Comparison of ENCODE assay signal across 21 cellular contexts in the genomic region with DNA sequence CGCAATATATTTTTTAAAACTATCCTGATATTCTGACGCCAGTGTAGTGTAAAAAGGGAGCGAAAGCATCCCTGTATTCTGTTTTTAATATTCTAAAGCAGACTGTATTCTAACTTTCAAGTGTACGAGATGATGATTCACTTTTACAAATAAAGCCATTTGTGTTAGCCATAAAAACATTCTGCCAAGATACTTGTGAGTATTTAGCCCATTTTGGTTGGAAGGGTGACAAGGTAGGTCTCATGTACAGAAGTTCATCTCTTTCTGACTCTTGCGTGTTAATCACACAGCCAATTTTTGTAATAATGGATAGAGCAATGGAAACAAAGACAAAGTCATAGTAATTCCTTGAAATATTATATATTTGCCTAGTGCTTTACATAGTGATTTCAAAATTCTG.
DNase-seq lines count a peak whose midpoint lies in the region; ATAC-seq and TF ChIP-seq lines count a peak whose summit lies in the region.
"Had no signal": no experiment of that assay in that cellular context is flagged by ENCODE, and none has a peak within 500 bp of the region (broad histone marks: within the 10 kb centered on the region; RNA-seq: fewer than 3 reads in every experiment).

No MANE protein-coding gene starts in this region.

- peak; percentile 61 for DNase-seq in AG09319 (ENCODE audit: extremely low read depth, low read depth)
- DNase-seq in GM04504 (ENCODE audit: low read depth) = peak; percentile 54
- peak; percentile 56 for DNase-seq in astrocyte of the hippocampus (ENCODE audit: low read depth, low spot score)
- peak; percentile 16 for DNase-seq in iris pigment epithelial cell (ENCODE audit: low read depth)
- no peak for DNase-seq in SJCRH30
- no peak for DNase-seq in NCI-H187 (lab: John Stamatoyannopoulos, UW)
- DNase-seq in RWPE1 (ENCODE audit: low spot score) = no peak
- DNase-seq: CD8-positive, alpha-beta T cell; GF-D8; MV-4-11; NCI-H1417 treated with DMSO at 0.1 percent for 48 hours; NCI-H2029; NCI-H2171 treated with DMSO at 0.1 percent for 48 hours; NCI-H446 treated with DMSO at 0.1 percent for 48 hours; NCI-H748 treated with DMSO at 0.1 percent for 48 hours; PC-9 had no signal

- no peaks in the 10 kb centered on the region for H3K9me3 ChIP-seq in SJCRH30 (replicated peaks)
- H3K9me3 ChIP-seq: BLaER1 had no signal

- H3K27me3 ChIP-seq in SJCRH30 = no peaks in the 10 kb centered on the region
- H3K27me3 ChIP-seq: BLaER1 had no signal

- POLR2A ChIA-PET in RWPE1 (lab: Yijun Ruan, JAX; ENCODE audit: low non-redundant PET) = no interaction called here

- CTCF ChIA-PET in RWPE1 (lab: Yijun Ruan, JAX) = interaction anchor here (0.6 kb wide), 1 partner anchor 756 kb away, joined by 3 read pairs; no protein-coding TSS in a partner anchor

- TF ChIP-seq CTCF in AG09319 (IDR thresholded peaks at IDR 0.05; ENCODE audit: low read depth, low read length) (no peak), RWPE1 (conservative IDR thresholded peaks at IDR 0.05; ENCODE audit: low read depth) (no peak)

- no peaks in the 10 kb centered on the region for H3K36me3 ChIP-seq in SJCRH30
- H3K36me3 ChIP-seq: BLaER1 had no signal

- no peaks in the 10 kb centered on the region for H3K4me1 ChIP-seq in SJCRH30
- H3K4me1 ChIP-seq: BLaER1 had no signal

- H3K4me3 ChIP-seq in SJCRH30 = no peak overlapping the region
- H3K4me3 ChIP-seq: BLaER1, PC-9, SK-N-MC had no signal

- H3K27ac ChIP-seq in SJCRH30 (no peak overlapping the region), RWPE1 (no peak overlapping the region)
- H3K27ac ChIP-seq: BLaER1, HL-60, PC-9, SK-N-MC had no signal

- no peak for ATAC-seq in GM21423 (IDR thresholded peaks at IDR 0.05; ENCODE audit: unreplicated experiment)
- ATAC-seq: CD8-positive, alpha-beta T cell; Right ventricle myocardium inferior had no signal

Comparison
In these comparisons a context has a peak if more than half of its experiments do, and no peak if none do; other contexts are left out.
1. DNase-seq: peak in AG09319 (single experiment), GM04504 (single experiment), astrocyte of the hippocampus (single experiment) and iris pigment epithelial cell (single experiment); none in SJCRH30 (0 of 2), NCI-H187 (0 of 2) and RWPE1 (single experiment).